In genomic region chr17:491086-492014, GRCh38 we compare ENCODE assay signal across 8 cellular contexts. TPM values are rescaled to one million over a fixed set of nuclear protein-coding genes. Genes with fewer than 3 reads are reported as not detected.
A peak's percentile ranks its signal among the peaks of the same experiment; 100 is the strongest.
DNase-seq lines count a peak whose midpoint lies in the region; ATAC-seq, FAIRE-seq and TF ChIP-seq lines count a peak whose summit lies in the region.

No MANE protein-coding gene starts in this region.

- no peaks in the 10 kb centered on the region for H3K27me3 Mint-ChIP-seq in CD8-positive, alpha-beta T cell (ENCODE audit: low read depth)
- H3K27me3 Mint-ChIP-seq in immature natural killer cell (ENCODE audit: low read depth in 3 of 3): peaks cover 12 to 18% (median 13%) of the 10 kb centered on the region in 3 donors

- intact Hi-C loops in CD8-positive, alpha-beta T cell (cut with DNase I, micrococcal nuclease): no loop called here

- H3K4me1 Mint-ChIP-seq in CD8-positive, alpha-beta T cell (ENCODE audit: low read depth): peaks cover 24% of the 10 kb centered on the region
- H3K4me1 Mint-ChIP-seq in immature natural killer cell: peaks cover 6% of the 10 kb centered on the region in 2 donors

- peaks cover 6% of the 10 kb centered on the region for H3K36me3 Mint-ChIP-seq in CD8-positive, alpha-beta T cell
- H3K36me3 Mint-ChIP-seq in immature natural killer cell: no peaks in the 10 kb centered on the region

- no peak for TF ChIP-seq POLR2A in erythroblast (IDR thresholded peaks at IDR 0.05; ENCODE audit: low read length)

- no peaks in the 10 kb centered on the region for H3K27me3 ChIP-seq in CD8-positive, alpha-beta T cell (ENCODE audit: insufficient read depth, low read length)
- H3K27me3 ChIP-seq in bronchial epithelial cell (ENCODE audit: control insufficient read depth, insufficient read depth, low read length): peaks cover 8% of the 10 kb centered on the region

- TF ChIP-seq CTCF in CD8-positive, alpha-beta T cell (IDR thresholded peaks at IDR 0.05): no peak
- TF ChIP-seq CTCF in bronchial epithelial cell (IDR thresholded peaks at IDR 0.05; ENCODE audit: insufficient read depth, low read length, severe bottlenecking): no peak

- ATAC-seq in CD8-positive, alpha-beta T cell: peak; percentile 15

- peak overlapping the region; percentile 75 for H3K4me3 Mint-ChIP-seq in CD8-positive, alpha-beta T cell
- peak overlapping the region; percentile 24 to 75 (median 72) for H3K4me3 Mint-ChIP-seq in immature natural killer cell

- H3K27ac ChIP-seq in CD8-positive, alpha-beta T cell (ENCODE audit: low read depth, low read length): no peak overlapping the region

- no peaks in the 10 kb centered on the region for H3K36me3 ChIP-seq in CD8-positive, alpha-beta T cell (ENCODE audit: insufficient read depth, low read length)
- H3K36me3 ChIP-seq in bronchial epithelial cell (ENCODE audit: control insufficient read depth, insufficient read depth, low read length): no peaks in the 10 kb centered on the region

- DNase-seq in CD8-positive, alpha-beta T cell: peak in 5 of 7 experiments; percentile 7 to 74 (median 30)
- DNase-seq in RPMI7951 (ENCODE audit: low read depth) (peak; percentile 79), bronchial epithelial cell (ENCODE audit: low read depth) (no peak), immature natural killer cell (peak; percentile 52 to 56 (median 53)), DMS 273 treated with DMSO at 0.1 percent for 48 hours (lab: John Stamatoyannopoulos, UW) (no peak), NCI-H345 (lab: John Stamatoyannopoulos, UW) (no peak), erythroblast (lab: John Stamatoyannopoulos, UW) (no peak)
- peak; percentile 28 to 35 for DNase-seq in stimulated activated CD4-positive, alpha-beta T cell treated with anti-CD3 and anti-CD28 coated beads, Interleukin-2, amount 100 ng/mL, for 24 hours

- no peak for FAIRE-seq in bronchial epithelial cell (lab: Jason Lieb, UNC)

- H3K4me3 ChIP-seq in CD8-positive, alpha-beta T cell (ENCODE audit: low read depth, low read length): peak overlapping the region; percentile 43
- peak overlapping the region; percentile 14 for H3K4me3 ChIP-seq in bronchial epithelial cell (ENCODE audit: low read depth, low read length)

- peaks cover 37% of the 10 kb centered on the region for H3K4me1 ChIP-seq in CD8-positive, alpha-beta T cell (ENCODE audit: insufficient read depth, low read length)

- POLR2A ChIA-PET in CD8-positive, alpha-beta T cell (lab: Charles Lee): interaction anchor here (1.1 to 1.3 kb wide), 2 partner anchors 73 to 75 kb away, joined by 4 read pairs; no protein-coding TSS in a partner anchor

- peak overlapping the region; percentile 72 for H3K27ac Mint-ChIP-seq in CD8-positive, alpha-beta T cell
- peak overlapping the region in 2 of 6 donors; percentile 69 to 73 for H3K27ac Mint-ChIP-seq in immature natural killer cell

- H3K9me3 ChIP-seq in CD8-positive, alpha-beta T cell (ENCODE audit: low read length): no peaks in the 10 kb centered on the region

- CTCF ChIA-PET in CD8-positive, alpha-beta T cell (lab: Charles Lee): interaction anchor here (1.5 kb wide), 1 partner anchor 79 kb away, joined by 7 read pairs; no protein-coding TSS in a partner anchor

- no peaks in the 10 kb centered on the region for H3K9me3 Mint-ChIP-seq in CD8-positive, alpha-beta T cell
- H3K9me3 Mint-ChIP-seq in immature natural killer cell: no peaks in the 10 kb centered on the region

RNA-seq across cellular contexts. Expression of gene RFLNB, which starts 45.6 kb away (rescaled TPM):
- total RNA-seq in CD8-positive, alpha-beta T cell: 10 to 100 TPM; 25.4 to 25.9 TPM
- total RNA-seq in RPMI7951 (2014; rRNA removed; shearing (Covaris generic)): 25.3 and 28.5 TPM in 2 replicates
- total RNA-seq in bronchial epithelial cell: 1.1 and 3.2 TPM in 2 replicates
- polyA plus RNA-seq in immature natural killer cell: 10 to 100 TPM in 2 of 3 donors, 1 to 10 TPM in 1; 7.0 to 16.4 (median 10.4) TPM

Comparison
In these comparisons a context has a peak if more than half of its experiments do, and no peak if none do; other contexts are left out.
1. DNase-seq: peak in CD8-positive, alpha-beta T cell (5 of 7), RPMI7951 (single experiment), immature natural killer cell (3 of 3) and stimulated activated CD4-positive, alpha-beta T cell treated with anti-CD3 and anti-CD28 coated beads, Interleukin-2, amount 100 ng/mL, for 24 hours (2 of 2); none in bronchial epithelial cell (single experiment), DMS 273 treated with DMSO at 0.1 percent for 48 hours (single experiment), NCI-H345 (single experiment) and erythroblast (0 of 2).